In genomic region chr14:22973217-22974032, GRCh38 we compare ENCODE assay signal across 8 cellular contexts. TPM values are rescaled to one million over a fixed set of nuclear protein-coding genes. Genes with fewer than 3 reads are reported as not detected.
DNase-seq lines count a peak whose midpoint lies in the region; ATAC-seq and TF ChIP-seq lines count a peak whose summit lies in the region.

No MANE protein-coding gene starts in this region.

- H3K36me3 Mint-ChIP-seq in natural killer cell, result no peaks in the 10 kb centered on the region

- no peak overlapping the region for H3K4me3 Mint-ChIP-seq in natural killer cell

- no peak overlapping the region for H3K27ac Mint-ChIP-seq in natural killer cell

- H3K9me3 ChIP-seq in esophagus squamous epithelium, result no peaks in the 10 kb centered on the region

- peaks cover 20 to 49% (median 22%) of the 10 kb centered on the region in 3 donors for H3K4me1 ChIP-seq in esophagus squamous epithelium

- TF ChIP-seq CTCF in esophagus squamous epithelium (IDR thresholded peaks at IDR 0.05) (peak in 5 of 6 experiments; percentile 66 to 79 (median 69)), natural killer cell (IDR thresholded peaks at IDR 0.05) (peak; percentile 63)

- peaks cover 0 to 11% of the 10 kb centered on the region in 2 donors for H3K27me3 Mint-ChIP-seq in natural killer cell (ENCODE audit: low read depth in 2 of 2)

- intact Hi-C loops in esophagus squamous epithelium (cut with DNase I), result no loop called here
- intact Hi-C loops in natural killer cell (cut with micrococcal nuclease), result loop anchor here (1.0 kb wide), 2 partner anchors 10 to 85 kb away; no protein-coding TSS in a partner anchor

- H3K9me3 Mint-ChIP-seq in natural killer cell, result no peaks in the 10 kb centered on the region

- no peaks in the 10 kb centered on the region for H3K4me1 Mint-ChIP-seq in natural killer cell

- H3K27ac ChIP-seq in esophagus squamous epithelium, result peak overlapping the region; percentile 9 to 21 (median 15)

- H3K4me3 ChIP-seq in esophagus squamous epithelium, result no peak overlapping the region

- peaks cover 0 to 62% (median 6%) of the 10 kb centered on the region in 3 donors for H3K36me3 ChIP-seq in esophagus squamous epithelium

- DNase-seq in activated CD8-positive, alpha-beta memory T cell treated with anti-CD3 and anti-CD28 coated beads for 24 hours, result peak; percentile 69
- DNase-seq in activated CD8-positive, alpha-beta memory T cell treated with anti-CD3 and anti-CD28 coated beads, Interleukin-2, amount 50 U/mL, for 48 hours, result no peak
- DNase-seq in M059J (ENCODE audit: low read depth) (peak; percentile 76), esophagus squamous epithelium (lab: John Stamatoyannopoulos, UW) (no peak), natural killer cell (peak; percentile 28)
- peak; percentile 22 to 43 for DNase-seq in activated CD4-positive, alpha-beta T cell treated with anti-CD3 and anti-CD28 coated beads for 4 hours

- H3K27me3 ChIP-seq in esophagus squamous epithelium, result no peaks in the 10 kb centered on the region

- ATAC-seq in natural killer cell (peak; percentile 61 to 82 (median 72)), GM21423 (IDR thresholded peaks at IDR 0.05; ENCODE audit: unreplicated experiment) (no peak), HG02678 (IDR thresholded peaks at IDR 0.05; ENCODE audit: unreplicated experiment) (no peak)

- 68 to 93% methylated on average over 3 of the region's 6 CpGs for WGBS in esophagus squamous epithelium, 2 donors

- TF ChIP-seq POLR2A in esophagus squamous epithelium (IDR thresholded peaks at IDR 0.05), result no peak

RNA-seq across cellular contexts. Expression of gene AJUBA, which starts 8.9 kb away (rescaled TPM):
- 23.9 and 55.5 TPM in 2 replicates for total RNA-seq in M059J (2014; rRNA removed; shearing (Covaris generic))
- total RNA-seq in esophagus squamous epithelium (10 to 100 TPM; 31.3 to 44.3 (median 34.5) TPM), natural killer cell (under 1 TPM; 0.45 to 0.61 (median 0.56) TPM)

RNA-seq across cellular contexts. Expression of gene HAUS4, which starts 16.5 kb away (rescaled TPM):
- 30.7 and 51.4 TPM in 2 replicates for total RNA-seq in M059J (2014; rRNA removed; shearing (Covaris generic))
- 10 to 100 TPM; 27.6 to 44.3 (median 33.6) TPM for total RNA-seq in esophagus squamous epithelium
- total RNA-seq in natural killer cell, result 10 to 100 TPM; 17.0 to 21.2 (median 20.2) TPM

RNA-seq across cellular contexts. Expression of gene C14orf93, which starts 36.5 kb away (rescaled TPM):
- total RNA-seq in M059J (2014; rRNA removed; shearing (Covaris generic)), result 8.6 and 9.7 TPM in 2 replicates
- total RNA-seq in esophagus squamous epithelium (10 to 100 TPM in 2 of 4 donors, 1 to 10 TPM in 2; 3.4 to 12.7 (median 8.8) TPM), natural killer cell (10 to 100 TPM; 12.1 to 15.1 (median 13.6) TPM)

RNA-seq across cellular contexts. Expression of gene PRMT5, which starts 44.2 kb away (rescaled TPM):
- 67.3 and 83.3 TPM in 2 replicates for total RNA-seq in M059J (2014; rRNA removed; shearing (Covaris generic))
- total RNA-seq in esophagus squamous epithelium (10 to 100 TPM; 36.5 to 75.0 (median 66.1) TPM), natural killer cell (10 to 100 TPM; 16.3 to 22.4 (median 18.5) TPM)

RNA-seq across cellular contexts. Expression of gene RBM23, which starts 54.5 kb away (rescaled TPM):
- 104 and 140 TPM in 2 replicates for total RNA-seq in M059J (2014; rRNA removed; shearing (Covaris generic))
- total RNA-seq in esophagus squamous epithelium, result 100 to 1,000 TPM in 1 of 4 donors, 10 to 100 TPM in 3; 40.0 to 101 (median 58.9) TPM
- 100 to 1,000 TPM in 2 of 3 donors, 10 to 100 TPM in 1; 86.4 to 120 (median 108) TPM for total RNA-seq in natural killer cell

Comparison
In these comparisons a context has a peak if more than half of its experiments do, and no peak if none do; other contexts are left out.
1. DNase-seq: peak in activated CD8-positive, alpha-beta memory T cell treated with anti-CD3 and anti-CD28 coated beads for 24 hours (single experiment), M059J (single experiment), activated CD4-positive, alpha-beta T cell treated with anti-CD3 and anti-CD28 coated beads for 4 hours (2 of 2) and natural killer cell (single experiment); none in activated CD8-positive, alpha-beta memory T cell treated with anti-CD3 and anti-CD28 coated beads, Interleukin-2, amount 50 U/mL, for 48 hours (single experiment) and esophagus squamous epithelium (single experiment).
2. ATAC-seq: peak in natural killer cell (3 of 3); none in GM21423 (single experiment) and HG02678 (single experiment).
3. RNA of gene AJUBA, which starts 8.9 kb away (total RNA-seq): 23.9 to 55.5 TPM in M059J and 31.3 to 44.3 TPM in esophagus squamous epithelium; 0.45 to 0.61 TPM in natural killer cell; every median in the first group is over 10 times any median in the second.